ENCODE assay signal across 1 cellular context in the genomic region with DNA sequence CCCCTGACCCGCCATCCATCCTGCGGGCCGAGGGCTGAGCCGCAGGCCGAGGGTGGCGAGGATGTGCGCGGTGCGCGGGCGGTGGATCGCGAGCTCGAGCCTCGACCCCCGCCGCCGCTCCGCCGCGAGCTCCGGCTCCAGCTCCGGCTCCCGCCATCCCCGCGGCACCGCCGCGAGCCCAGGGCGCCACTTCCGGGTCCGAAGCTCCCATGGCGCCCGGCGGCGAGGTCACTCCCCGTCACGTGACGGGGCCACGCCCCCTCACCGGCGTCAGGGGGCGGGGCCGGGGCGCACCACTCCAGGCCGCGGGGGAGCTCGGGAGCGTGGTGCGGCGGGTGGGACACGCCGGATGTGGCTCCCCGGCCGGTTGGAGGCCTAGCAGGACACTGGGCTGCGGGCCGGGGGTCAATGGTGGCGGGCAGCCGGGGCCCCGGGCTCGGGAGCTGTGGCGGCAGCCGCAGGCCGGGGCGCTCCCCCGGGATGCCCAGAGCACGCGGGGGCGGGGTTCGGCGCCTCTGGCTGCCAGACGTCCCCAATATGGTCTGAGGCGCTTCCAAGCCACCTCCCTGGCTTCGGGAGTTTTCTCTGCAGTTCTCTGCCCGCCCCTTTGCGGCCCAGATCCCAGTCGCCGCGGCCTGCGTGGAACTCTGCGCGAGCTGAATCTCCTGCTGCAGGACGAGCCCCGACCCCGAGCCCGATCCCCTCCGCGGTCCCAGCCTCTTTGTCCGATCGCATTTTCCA.
TF ChIP-seq lines count a peak whose summit lies in the region.

A gene with protein sequence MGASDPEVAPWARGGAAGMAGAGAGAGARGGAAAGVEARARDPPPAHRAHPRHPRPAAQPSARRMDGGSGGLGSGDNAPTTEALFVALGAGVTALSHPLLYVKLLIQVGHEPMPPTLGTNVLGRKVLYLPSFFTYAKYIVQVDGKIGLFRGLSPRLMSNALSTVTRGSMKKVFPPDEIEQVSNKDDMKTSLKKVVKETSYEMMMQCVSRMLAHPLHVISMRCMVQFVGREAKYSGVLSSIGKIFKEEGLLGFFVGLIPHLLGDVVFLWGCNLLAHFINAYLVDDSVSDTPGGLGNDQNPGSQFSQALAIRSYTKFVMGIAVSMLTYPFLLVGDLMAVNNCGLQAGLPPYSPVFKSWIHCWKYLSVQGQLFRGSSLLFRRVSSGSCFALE (minus strand): TSS at position 234 of the 741 bp plus-strand sequence. CDS start 23 bp downstream, at position 211.

TF ChIP-seq in HepG2, 621 proteins besides CTCF, POLR2A, EP300 and RAD21 (continued from another document and continues in another):
- TF ChIP-seq, protein P1, sequence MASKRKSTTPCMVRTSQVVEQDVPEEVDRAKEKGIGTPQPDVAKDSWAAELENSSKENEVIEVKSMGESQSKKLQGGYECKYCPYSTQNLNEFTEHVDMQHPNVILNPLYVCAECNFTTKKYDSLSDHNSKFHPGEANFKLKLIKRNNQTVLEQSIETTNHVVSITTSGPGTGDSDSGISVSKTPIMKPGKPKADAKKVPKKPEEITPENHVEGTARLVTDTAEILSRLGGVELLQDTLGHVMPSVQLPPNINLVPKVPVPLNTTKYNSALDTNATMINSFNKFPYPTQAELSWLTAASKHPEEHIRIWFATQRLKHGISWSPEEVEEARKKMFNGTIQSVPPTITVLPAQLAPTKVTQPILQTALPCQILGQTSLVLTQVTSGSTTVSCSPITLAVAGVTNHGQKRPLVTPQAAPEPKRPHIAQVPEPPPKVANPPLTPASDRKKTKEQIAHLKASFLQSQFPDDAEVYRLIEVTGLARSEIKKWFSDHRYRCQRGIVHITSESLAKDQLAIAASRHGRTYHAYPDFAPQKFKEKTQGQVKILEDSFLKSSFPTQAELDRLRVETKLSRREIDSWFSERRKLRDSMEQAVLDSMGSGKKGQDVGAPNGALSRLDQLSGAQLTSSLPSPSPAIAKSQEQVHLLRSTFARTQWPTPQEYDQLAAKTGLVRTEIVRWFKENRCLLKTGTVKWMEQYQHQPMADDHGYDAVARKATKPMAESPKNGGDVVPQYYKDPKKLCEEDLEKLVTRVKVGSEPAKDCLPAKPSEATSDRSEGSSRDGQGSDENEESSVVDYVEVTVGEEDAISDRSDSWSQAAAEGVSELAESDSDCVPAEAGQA (IDR thresholded peaks at IDR 0.05; ENCODE audit: low read depth): no peak
- TF ChIP-seq, protein P1 (CRISPR knock-in tag; IDR thresholded peaks at IDR 0.05; ENCODE audit: borderline replicate concordance): peak; percentile 62; the same call in 1 of the 2 replicates
- TF ChIP-seq RELA (CRISPR knock-in tag; IDR thresholded peaks at IDR 0.05) (no peak; the same call in 1 of the 2 replicates), GZF1 (CRISPR knock-in tag; IDR thresholded peaks at IDR 0.05) (peak; percentile 60; the same call in 1 of the 2 replicates), ZFP1 (CRISPR knock-in tag; IDR thresholded peaks at IDR 0.05) (no peak), FUBP1 (CRISPR knock-in tag; IDR thresholded peaks at IDR 0.05; ENCODE audit: borderline replicate concordance) (no peak), SOX5 (CRISPR knock-in tag; IDR thresholded peaks at IDR 0.05; ENCODE audit: borderline replicate concordance) (peak; percentile 40; the same call in 1 of the 2 replicates), TFDP2 (CRISPR knock-in tag; IDR thresholded peaks at IDR 0.05) (peak; percentile 89), HMG20A (CRISPR knock-in tag; IDR thresholded peaks at IDR 0.05; ENCODE audit: borderline replicate concordance) (no peak), ZFYVE20 (CRISPR knock-in tag; IDR thresholded peaks at IDR 0.05; ENCODE audit: borderline replicate concordance, low read depth) (no peak), SMAD3 (CRISPR knock-in tag; IDR thresholded peaks at IDR 0.05) (peak; percentile 67; the same call in 1 of the 2 replicates), HES4 (CRISPR knock-in tag; IDR thresholded peaks at IDR 0.05; ENCODE audit: borderline replicate concordance) (peak; percentile 86), ZNF224 (CRISPR knock-in tag; IDR thresholded peaks at IDR 0.05) (no peak; the same call in 1 of the 2 replicates), SIX4 (CRISPR knock-in tag; IDR thresholded peaks at IDR 0.05) (peak; percentile 69; the same call in 1 of the 2 replicates), KDM1A (CRISPR knock-in tag; IDR thresholded peaks at IDR 0.05) (no peak), CCAR2 (optimal IDR thresholded peaks at IDR 0.05; ENCODE audit: low read depth, low read length) (no peak), UBTF (CRISPR knock-in tag; IDR thresholded peaks at IDR 0.05) (peak; percentile 87; the same call in 1 of the 2 replicates), TBX3 (IDR thresholded peaks at IDR 0.05; ENCODE audit: borderline replicate concordance) (0 out of 2 replicates have a peak, but pooled peaks have one; percentile 38), FOXP4 (CRISPR knock-in tag; IDR thresholded peaks at IDR 0.05) (peak; percentile 11; the same call in 1 of the 2 replicates), FOXO1 (CRISPR knock-in tag; IDR thresholded peaks at IDR 0.05) (peak; percentile 69; the same call in 1 of the 2 replicates), SIN3A (IDR thresholded peaks at IDR 0.05; ENCODE audit: borderline replicate concordance, low read depth, low read length) (peak; percentile 97; the same call in 1 of the 2 replicates), ZNF337 (CRISPR knock-in tag; IDR thresholded peaks at IDR 0.05; ENCODE audit: borderline replicate concordance, low read depth) (peak; percentile 91; the same call in 1 of the 2 replicates), HOXA3 (CRISPR knock-in tag; IDR thresholded peaks at IDR 0.05) (peak; percentile 89), ZNF660 (CRISPR knock-in tag; IDR thresholded peaks at IDR 0.05; ENCODE audit: borderline replicate concordance, low read depth) (0 out of 2 replicates have a peak, but pooled peaks have one; percentile 52), MTA1 (CRISPR knock-in tag; IDR thresholded peaks at IDR 0.05; ENCODE audit: borderline replicate concordance) (0 out of 2 replicates have a peak, but pooled peaks have one; percentile 18), ZBED4 (CRISPR knock-in tag; IDR thresholded peaks at IDR 0.05; ENCODE audit: borderline replicate concordance) (peak; percentile 48), MIER2 (CRISPR knock-in tag; IDR thresholded peaks at IDR 0.05) (0 out of 2 replicates have a peak, but pooled peaks have one; percentile 47), SPEN (CRISPR knock-in tag; IDR thresholded peaks at IDR 0.05; ENCODE audit: low read depth) (peak; percentile 94), NFRKB (IDR thresholded peaks at IDR 0.05) (no peak), SALL1 (CRISPR knock-in tag; IDR thresholded peaks at IDR 0.05) (peak; percentile 45)
- TF ChIP-seq, protein P2, sequence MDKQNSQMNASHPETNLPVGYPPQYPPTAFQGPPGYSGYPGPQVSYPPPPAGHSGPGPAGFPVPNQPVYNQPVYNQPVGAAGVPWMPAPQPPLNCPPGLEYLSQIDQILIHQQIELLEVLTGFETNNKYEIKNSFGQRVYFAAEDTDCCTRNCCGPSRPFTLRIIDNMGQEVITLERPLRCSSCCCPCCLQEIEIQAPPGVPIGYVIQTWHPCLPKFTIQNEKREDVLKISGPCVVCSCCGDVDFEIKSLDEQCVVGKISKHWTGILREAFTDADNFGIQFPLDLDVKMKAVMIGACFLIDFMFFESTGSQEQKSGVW (CRISPR knock-in tag; IDR thresholded peaks at IDR 0.05; ENCODE audit: borderline replicate concordance): no peak
